In genomic region chr1:100894622-100895539, GRCh38 we compare ENCODE assay signal across 8 cellular contexts. TPM values are rescaled to one million over a fixed set of nuclear protein-coding genes. Genes with fewer than 3 reads are reported as not detected.
DNase-seq lines count a peak whose midpoint lies in the region; ATAC-seq and TF ChIP-seq lines count a peak whose summit lies in the region.

EXTL2 (minus strand) TSS chr1:100894842; CDS start chr1:100888757, 6,085 bp downstream.

- no peak for TF ChIP-seq CTCF in GM13976 (IDR thresholded peaks at IDR 0.05; ENCODE audit: borderline replicate concordance, control extremely low read depth, extremely low read depth, insufficient read depth, missing control alignments)
- TF ChIP-seq CTCF in ascending aorta (IDR thresholded peaks at IDR 0.05), result no peak
- TF ChIP-seq CTCF in psoas muscle (IDR thresholded peaks at IDR 0.05), result no peak
- TF ChIP-seq CTCF in vagina (IDR thresholded peaks at IDR 0.05), result no peak

- intact Hi-C loops in ascending aorta (cut with DNase I), result loop anchor here (2.0 to 10.0 kb wide), 7 partner anchors 340 to 1050 kb away; partner anchors contain the start of genes CDC14A, DBT, RTCA and S1PR1
- intact Hi-C loops in right cardiac atrium (cut with DNase I), result no loop called here
- intact Hi-C loops in psoas muscle (cut with DNase I), result no loop called here
- intact Hi-C loops in vagina (cut with DNase I), result no loop called here

- DNase-seq in GM13976 (ENCODE audit: low spot score) (peak; percentile 74), NCI-H146 (lab: John Stamatoyannopoulos, UW) (peak; percentile 96), T-helper 17 cell (peak; percentile 31 to 61 (median 49)), ascending aorta (ENCODE audit: low spot score in 2 of 2) (peak; percentile 45 to 93), right cardiac atrium (peak; percentile 89 to 95 (median 92)), psoas muscle (peak; percentile 84 to 87), vagina (ENCODE audit: extremely low spot score in 2 of 2) (peak in 1 of 2 donors; percentile 91)

- H3K36me3 Mint-ChIP-seq in T-helper 17 cell (ENCODE audit: low read depth), result peaks cover 9% of the 10 kb centered on the region

- peak within 1 kb of the TSS; percentile 99 for H3K4me3 Mint-ChIP-seq in T-helper 17 cell

- peak within 1 kb of the TSS; percentile 77 to 79 for H3K4me3 ChIP-seq in ascending aorta
- H3K4me3 ChIP-seq in right cardiac atrium (ENCODE audit: low read length), result peak within 1 kb of the TSS; percentile 91
- H3K4me3 ChIP-seq in psoas muscle, result peak within 1 kb of the TSS; percentile 91
- H3K4me3 ChIP-seq in vagina, result peak within 1 kb of the TSS; percentile 86 to 90

- no peaks in the 10 kb centered on the region for H3K27me3 Mint-ChIP-seq in T-helper 17 cell

- peaks cover 0 to 13% of the 10 kb centered on the region in 2 donors for H3K4me1 ChIP-seq in ascending aorta
- H3K4me1 ChIP-seq in right cardiac atrium (ENCODE audit: control insufficient read depth, insufficient read depth, low read length), result no peaks in the 10 kb centered on the region
- peaks cover 24% of the 10 kb centered on the region for H3K4me1 ChIP-seq in psoas muscle
- H3K4me1 ChIP-seq in vagina, result peaks cover 27% of the 10 kb centered on the region

- ATAC-seq in HG02852 (IDR thresholded peaks at IDR 0.05; ENCODE audit: unreplicated experiment) (peak; percentile 48), T-helper 17 cell (peak; percentile 20), right cardiac atrium (peak; percentile 85 to 86), psoas muscle (peak; percentile 75 to 83 (median 77))

- H3K9me3 ChIP-seq in T-helper 17 cell (ENCODE audit: control insufficient read depth, low read length, poor library complexity, severe bottlenecking) (no peaks in the 10 kb centered on the region), ascending aorta (no peaks in the 10 kb centered on the region), right cardiac atrium (ENCODE audit: control insufficient read depth, low read length) (no peaks in the 10 kb centered on the region), psoas muscle (no peaks in the 10 kb centered on the region), vagina (no peaks in the 10 kb centered on the region)

- in situ Hi-C loops in GM13976 (cut with MboI; ENCODE audit: low sequenced_read_pairs, unreplicated experiment), result loop anchor here (25.0 kb wide), 1 partner anchor 858 kb away; a partner anchor contains a TSS

- H3K27ac ChIP-seq in ascending aorta (peak within 1 kb of the TSS; percentile 96 to 97), right cardiac atrium (ENCODE audit: low read length) (peak within 1 kb of the TSS; percentile 99), psoas muscle (peak within 1 kb of the TSS; percentile 97), vagina (peak within 1 kb of the TSS; percentile 93)

- WGBS in right cardiac atrium, result under 1% methylated on average over 47 of the region's 47 CpGs
- 0% methylated on average over 47 of the region's 47 CpGs for WGBS in psoas muscle, 3 donors

- H3K27me3 ChIP-seq in ascending aorta (no peaks in the 10 kb centered on the region), right cardiac atrium (ENCODE audit: control insufficient read depth, insufficient read depth) (no peaks in the 10 kb centered on the region), psoas muscle (ENCODE audit: insufficient read depth in 3 of 3, low read length in 2 of 3) (no peaks in the 10 kb centered on the region), vagina (no peaks in the 10 kb centered on the region)

- peaks cover 0 to 7% of the 10 kb centered on the region in 2 donors for H3K36me3 ChIP-seq in ascending aorta
- H3K36me3 ChIP-seq in psoas muscle (ENCODE audit: insufficient read depth in 1 of 2, low read depth in 1 of 2), result peaks cover 0 to 22% of the 10 kb centered on the region in 2 donors
- H3K36me3 ChIP-seq in vagina, result peaks cover 0 to 8% of the 10 kb centered on the region in 2 donors

- peaks cover 32% of the 10 kb centered on the region for H3K4me1 Mint-ChIP-seq in T-helper 17 cell

- peak within 1 kb of the TSS; percentile 100 for H3K27ac Mint-ChIP-seq in T-helper 17 cell

- no peak for TF ChIP-seq POLR2A in vagina (IDR thresholded peaks at IDR 0.05)

RNA-seq across cellular contexts. Expression of gene EXTL2, which starts in this region (rescaled TPM):
- total RNA-seq in T-helper 17 cell (1 to 10 TPM in 1 of 2 donors, under 1 TPM in 1; 0.85 to 1.4 TPM), ascending aorta (8.4 TPM), right cardiac atrium (10 to 100 TPM in 2 of 4 donors, 1 to 10 TPM in 2; 8.9 to 12.0 (median 10.3) TPM), psoas muscle (1 to 10 TPM; 3.3 to 4.9 (median 3.6) TPM), vagina (10.1 TPM)
- polyA plus RNA-seq in right cardiac atrium (7.6 TPM), psoas muscle (10 to 100 TPM in 2 of 3 donors, 1 to 10 TPM in 1; 3.9 to 14.7 (median 11.7) TPM)

Comparison
In these comparisons a context has a peak if more than half of its experiments do, and no peak if none do; other contexts are left out.
1. ATAC-seq: peak in every context shown above with its lines; median percentile 86 in right cardiac atrium; 77 in psoas muscle; 48 in HG02852; 20 in T-helper 17 cell.